ENCODE assay signal across 33 cellular contexts in the genomic region with DNA sequence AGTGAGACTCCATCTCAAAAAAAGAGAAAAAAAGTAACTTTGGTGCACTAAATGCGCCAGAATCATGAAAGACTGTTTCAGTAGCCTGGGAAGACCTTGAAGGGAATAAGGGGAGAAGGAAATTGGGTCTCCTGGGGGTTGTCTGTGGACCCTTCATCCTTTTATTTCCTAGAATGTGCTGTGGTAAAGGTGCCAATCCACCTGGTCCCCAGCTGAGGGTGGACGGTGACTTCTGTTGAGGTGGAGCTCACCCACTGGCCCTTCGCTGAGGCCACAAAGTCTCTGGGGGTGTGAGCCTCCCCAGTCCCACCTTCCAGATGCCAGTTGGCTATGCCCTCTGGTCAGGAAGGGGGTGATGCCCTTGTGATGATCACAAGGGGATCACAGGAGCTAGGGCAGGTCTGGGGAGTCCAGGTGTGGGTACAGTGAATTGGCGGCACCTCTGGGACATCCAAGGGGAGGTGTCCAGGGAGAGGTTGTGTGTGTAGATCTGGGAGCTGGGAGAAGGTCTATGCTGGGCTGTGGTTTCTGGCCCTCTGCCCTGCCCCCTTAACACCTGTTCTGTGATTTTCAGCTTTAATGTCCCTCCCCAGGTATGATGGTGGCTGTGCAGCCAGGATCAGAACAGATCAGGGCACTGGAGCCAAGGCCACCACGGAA. TPM values are rescaled to one million over a fixed set of nuclear protein-coding genes. Genes with fewer than 3 reads are reported as not detected.
"Had no signal": no experiment of that assay in that cellular context is flagged by ENCODE, and none has a peak within 500 bp of the region (broad histone marks: within the 10 kb centered on the region; RNA-seq: fewer than 3 reads in every experiment).

No MANE protein-coding gene starts in this region.

- H3K9me3 Mint-ChIP-seq: effector memory CD8-positive, alpha-beta T cell had no signal

- DNase-seq: activated B cell treated with CpG ODN at 0.5 μM for 24 hours; activated CD4-positive, alpha-beta T cell treated with anti-CD3 and anti-CD28 coated beads, Interleukin-2, amount 50 U/mL, for 1 hour; activated CD8-positive, alpha-beta T cell treated with anti-CD3 and anti-CD28 coated beads for 36 hours; activated naive CD4-positive, alpha-beta T cell treated with anti-CD3 and anti-CD28 coated beads for 36 hours; activated naive CD8-positive, alpha-beta T cell treated with anti-CD3 and anti-CD28 coated beads for 36 hours; activated T-cell treated with anti-CD3 and anti-CD28 coated beads for 4 hours; activated T-cell treated with anti-CD3 and anti-CD28 coated beads, Interleukin-2, amount 50 U/mL, for 72 hours; body of pancreas; cerebellar nuclear complex; cortex of kidney; effector memory CD8-positive, alpha-beta T cell; foreskin fibroblast; hippocampal formation; kidney; left colon; midbrain; naive thymus-derived CD4-positive, alpha-beta T cell; small intestine; stimulated activated CD4-positive, alpha-beta T cell treated with anti-CD3 and anti-CD28 coated beads, Interleukin-1b, Interleukin-23, amount 100 ng/mL, for 48 hours; stimulated activated CD4-positive, alpha-beta T cell treated with anti-CD3 and anti-CD28 coated beads, Interleukin-4, amount 100 ng/mL, for 4 hours; stimulated activated CD8-positive, alpha-beta memory T cell treated with anti-CD3 and anti-CD28 coated beads, Interleukin-4, amount 100 ng/mL, for 48 hours; T-helper 1 cell had no signal

- H3K36me3 ChIP-seq: adrenal gland, ovary, suprapubic skin, tibial artery had no signal

- H3K4me3 Mint-ChIP-seq: activated B cell treated with CpG ODN at 0.5 μM for 24 hours; activated CD8-positive, alpha-beta T cell treated with anti-CD3 and anti-CD28 coated beads for 36 hours; activated naive CD4-positive, alpha-beta T cell treated with anti-CD3 and anti-CD28 coated beads for 36 hours; activated naive CD8-positive, alpha-beta T cell treated with anti-CD3 and anti-CD28 coated beads for 36 hours; activated T-cell treated with anti-CD3 and anti-CD28 coated beads, Interleukin-2, amount 50 U/mL, for 72 hours; effector memory CD8-positive, alpha-beta T cell; naive thymus-derived CD4-positive, alpha-beta T cell; stimulated activated memory B cell treated with anti-CD40 and anti-IgM and Interleukin-4, amounts not matched to agents 10 μg/mL and 1 μg/mL and 100 μg/mL, for 72 hours; T-helper 2 cell treated with Interferon-gamma antibody and Interleukin-4, amounts not matched to agents 5 μg/mL and 100 μg/mL, for 36 hours had no signal

- H3K4me3 ChIP-seq: adrenal gland, body of pancreas, ovary, suprapubic skin, tibial artery had no signal

- H3K27ac ChIP-seq: adrenal gland, body of pancreas, ovary, suprapubic skin, tibial artery had no signal

- H3K27me3 Mint-ChIP-seq: activated naive CD8-positive, alpha-beta T cell treated with anti-CD3 and anti-CD28 coated beads for 36 hours had no signal

- H3K36me3 Mint-ChIP-seq: activated naive CD8-positive, alpha-beta T cell treated with anti-CD3 and anti-CD28 coated beads for 36 hours had no signal

- H3K27me3 ChIP-seq: adrenal gland, body of pancreas, ovary, suprapubic skin had no signal

- H3K4me1 ChIP-seq: adrenal gland, body of pancreas, suprapubic skin, tibial artery had no signal

- H3K27ac Mint-ChIP-seq: activated B cell treated with CpG ODN at 0.5 μM for 24 hours; activated CD8-positive, alpha-beta T cell treated with anti-CD3 and anti-CD28 coated beads for 36 hours; activated naive CD4-positive, alpha-beta T cell treated with anti-CD3 and anti-CD28 coated beads for 36 hours; activated naive CD8-positive, alpha-beta T cell treated with anti-CD3 and anti-CD28 coated beads for 36 hours; activated T-cell treated with anti-CD3 and anti-CD28 coated beads, Interleukin-2, amount 50 U/mL, for 72 hours; effector memory CD8-positive, alpha-beta T cell; naive thymus-derived CD4-positive, alpha-beta T cell; progenitor cell of endocrine pancreas; stimulated activated memory B cell treated with anti-CD40 and anti-IgM and Interleukin-4, amounts not matched to agents 10 μg/mL and 1 μg/mL and 100 μg/mL, for 72 hours; T-helper 2 cell treated with Interferon-gamma antibody and Interleukin-4, amounts not matched to agents 5 μg/mL and 100 μg/mL, for 36 hours had no signal

- H3K9me3 ChIP-seq: adrenal gland, body of pancreas, ovary, suprapubic skin, tibial artery had no signal

- H3K4me1 Mint-ChIP-seq: activated B cell treated with CpG ODN at 0.5 μM for 24 hours; activated naive CD8-positive, alpha-beta T cell treated with anti-CD3 and anti-CD28 coated beads for 36 hours; naive thymus-derived CD4-positive, alpha-beta T cell; stimulated activated memory B cell treated with anti-CD40 and anti-IgM and Interleukin-4, amounts not matched to agents 10 μg/mL and 1 μg/mL and 100 μg/mL, for 72 hours had no signal

RNA-seq across cellular contexts. Expression of gene LMO1, which starts 34.2 kb away (rescaled TPM):
- total RNA-seq: activated B cell treated with CpG ODN at 0.5 μM for 24 hours; activated CD8-positive, alpha-beta T cell treated with anti-CD3 and anti-CD28 coated beads for 36 hours; activated naive CD4-positive, alpha-beta T cell treated with anti-CD3 and anti-CD28 coated beads for 36 hours; activated naive CD8-positive, alpha-beta T cell treated with anti-CD3 and anti-CD28 coated beads for 36 hours; aorta; endothelial cell of umbilical vein; kidney; left colon; liver; naive thymus-derived CD4-positive, alpha-beta T cell; urinary bladder had no signal
- polyA plus RNA-seq: aorta; endothelial cell of umbilical vein; liver; naive thymus-derived CD4-positive, alpha-beta T cell; small intestine had no signal
